8 cellular contexts compared by ENCODE assay signal in the genomic region with DNA sequence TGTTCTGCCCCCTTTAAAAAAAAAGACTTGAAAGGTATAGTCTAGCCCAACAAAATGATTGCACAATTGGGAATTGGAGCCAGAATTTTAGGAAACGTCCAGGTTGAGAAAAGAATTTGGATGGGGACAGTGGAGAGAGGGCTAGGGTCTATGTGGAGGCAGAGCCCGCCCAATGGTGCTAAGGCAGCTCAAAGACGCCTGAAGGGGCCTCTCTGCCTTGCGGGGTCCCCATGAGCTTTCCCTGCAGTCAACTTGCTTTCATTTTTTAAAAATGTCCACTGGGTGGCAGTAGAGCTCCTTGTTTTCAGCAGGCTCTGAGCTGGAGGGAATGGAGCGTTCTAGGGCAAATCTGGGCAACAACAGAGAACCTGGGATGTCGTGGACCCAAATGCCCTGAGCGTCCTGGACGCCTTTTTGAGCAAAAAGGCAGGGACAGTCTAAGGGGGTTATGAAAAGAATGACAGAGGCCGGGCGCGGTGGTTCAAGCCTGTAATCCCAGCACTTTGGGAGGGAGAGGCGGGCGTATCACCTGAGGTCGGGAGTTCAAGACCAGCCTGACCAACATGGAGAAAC. TPM values are rescaled to one million over a fixed set of nuclear protein-coding genes. Genes with fewer than 3 reads are reported as not detected.
DNase-seq lines count a peak whose midpoint lies in the region; ATAC-seq and TF ChIP-seq lines count a peak whose summit lies in the region.

No MANE protein-coding gene starts in this region.

- POLR2A ChIA-PET in activated B cell treated with CpG ODN at 0.5 μM for 24 hours (lab: Charles Lee): interaction anchor here (1.0 kb wide), 2 partner anchors 16 to 163 kb away, joined by 3 to 4 read pairs; no protein-coding TSS in a partner anchor

- peaks cover 29% of the 10 kb centered on the region for H3K27me3 Mint-ChIP-seq in activated B cell treated with CpG ODN at 0.5 μM for 24 hours

- H3K4me1 Mint-ChIP-seq in activated B cell treated with CpG ODN at 0.5 μM for 24 hours: peaks cover 9% of the 10 kb centered on the region

- intact Hi-C loops in activated B cell treated with CpG ODN at 0.5 μM for 24 hours (cut with micrococcal nuclease) (loop anchor here (1.0 kb wide), 4 partner anchors 24 to 229 kb away; no protein-coding TSS in a partner anchor), left colon (cut with DNase I, micrococcal nuclease) (loop anchor here (2.0 to 10.0 kb wide), 2 partner anchors 160 kb away; no protein-coding TSS in a partner anchor)

- TF ChIP-seq CTCF in activated B cell treated with CpG ODN at 0.5 μM for 24 hours (IDR thresholded peaks at IDR 0.05): no peak

- CTCF ChIA-PET in activated B cell treated with CpG ODN at 0.5 μM for 24 hours (lab: Charles Lee): interaction anchor here (0.6 to 10.6 kb wide), 33 partner anchors 8 to 776 kb away, joined by 3 to 150 read pairs (median 4); a partner anchor contains a TSS

- H3K9me3 Mint-ChIP-seq in activated B cell treated with CpG ODN at 0.5 μM for 24 hours: no peaks in the 10 kb centered on the region

- H3K36me3 Mint-ChIP-seq in activated B cell treated with CpG ODN at 0.5 μM for 24 hours (ENCODE audit: low read depth): peaks cover 22% of the 10 kb centered on the region

- peak; percentile 46 for DNase-seq in GF-D8 (lab: John Stamatoyannopoulos, UW)
- peak; percentile 76 for DNase-seq in NCI-H345 treated with DMSO at 0.1 percent for 48 hours (lab: John Stamatoyannopoulos, UW; ENCODE audit: unreplicated experiment)
- no peak for DNase-seq in activated B cell treated with CpG ODN at 0.5 μM for 24 hours
- DNase-seq in cerebellum (ENCODE audit: low spot score): peak; percentile 72
- DNase-seq in left colon: peak in 1 of 2 donors; percentile 43
- peak; percentile 33 for DNase-seq in stimulated activated CD4-positive, alpha-beta T cell treated with anti-CD3 and anti-CD28 coated beads, Interleukin-2, amount 100 ng/mL, for 4 hours (ENCODE audit: low read depth)

- ATAC-seq in HG02938 (IDR thresholded peaks at IDR 0.05; ENCODE audit: unreplicated experiment) (peak; percentile 57), activated B cell treated with CpG ODN at 0.5 μM for 24 hours (ENCODE audit: low read depth) (peak; percentile 77), left colon (peak; percentile 65), GM19328 (IDR thresholded peaks at IDR 0.05; ENCODE audit: unreplicated experiment) (no peak)

- H3K4me3 Mint-ChIP-seq in activated B cell treated with CpG ODN at 0.5 μM for 24 hours: peak overlapping the region; percentile 38

- H3K27ac Mint-ChIP-seq in activated B cell treated with CpG ODN at 0.5 μM for 24 hours: peak overlapping the region; percentile 1

RNA-seq across cellular contexts. Expression of a gene that starts 40.2 kb away (rescaled TPM):
- total RNA-seq in activated B cell treated with CpG ODN at 0.5 μM for 24 hours: 102 and 117 TPM in 2 replicates
- total RNA-seq in cerebellum: 70.3 TPM
- total RNA-seq in left colon: 1,000 to 10,000 TPM; 2,207 to 2,247 TPM

Comparison
In these comparisons a context has a peak if more than half of its experiments do, and no peak if none do; other contexts are left out.
1. RNA of a gene that starts 40.2 kb away (total RNA-seq): 2,207 to 2,247 TPM in left colon; 102 to 117 TPM in activated B cell treated with CpG ODN at 0.5 μM for 24 hours and 70.3 TPM in cerebellum (single experiment); every median in the first group is over 10 times any median in the second.